In the genomic region with DNA sequence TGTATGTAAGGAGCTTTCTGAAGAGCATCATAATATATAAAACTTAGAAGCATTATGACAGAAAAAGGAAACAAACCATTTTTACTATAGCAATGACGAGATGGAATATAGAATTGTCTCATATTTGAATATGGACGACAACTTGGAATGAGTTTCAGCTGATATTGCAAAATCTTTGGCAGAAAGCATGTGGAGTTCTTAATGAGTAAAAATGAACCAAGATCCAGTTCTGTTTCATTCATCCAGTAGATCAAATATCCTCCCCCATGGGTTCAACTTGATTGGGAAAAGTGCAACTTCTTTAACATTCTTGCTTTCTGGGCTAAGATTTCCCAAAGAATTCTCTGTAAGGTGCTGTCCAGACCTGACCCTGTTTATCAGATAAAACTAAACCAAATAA, we compare ENCODE assay signal across 23 cellular contexts.
DNase-seq lines count a peak whose midpoint lies in the region; ATAC-seq and TF ChIP-seq lines count a peak whose summit lies in the region.
"Had no signal": no experiment of that assay in that cellular context is flagged by ENCODE, and none has a peak within 500 bp of the region (broad histone marks: within the 10 kb centered on the region; RNA-seq: fewer than 3 reads in every experiment).

No MANE protein-coding gene starts in this region.

- TF ChIP-seq CTCF in IMR-90 (conservative IDR thresholded peaks at IDR 0.05; ENCODE audit: low read depth, low read length) (no peak), MCF 10A (IDR thresholded peaks at IDR 0.05; ENCODE audit: unreplicated experiment) (no peak), fibroblast of the aortic adventitia (IDR thresholded peaks at IDR 0.05; ENCODE audit: insufficient read depth, low read length) (no peak), smooth muscle cell (IDR thresholded peaks at IDR 0.05; ENCODE audit: borderline replicate concordance, insufficient read depth, poor library complexity, severe bottlenecking) (no peak), gastroesophageal sphincter (IDR thresholded peaks at IDR 0.05) (no peak), upper lobe of left lung (IDR thresholded peaks at IDR 0.05) (no peak)

- in situ Hi-C loops in IMR-90 (cut with MboI; ENCODE audit: low sequenced_read_pairs) = loop anchor here (5.0 to 25.0 kb wide), 4 partner anchors 48 to 1150 kb away; a partner anchor contains a TSS

- H3K36me3 ChIP-seq in IMR-90 (ENCODE audit: control insufficient read depth, insufficient read depth, low read length) = no peaks in the 10 kb centered on the region
- no peaks in the 10 kb centered on the region for H3K36me3 ChIP-seq in smooth muscle cell (ENCODE audit: low read depth)
- H3K36me3 ChIP-seq in gastroesophageal sphincter = no peaks in the 10 kb centered on the region
- no peaks in the 10 kb centered on the region for H3K36me3 ChIP-seq in upper lobe of left lung
- H3K36me3 ChIP-seq: cardiac muscle cell, right atrium auricular region, stomach had no signal

- peak overlapping the region; percentile 75; the same call in 1 of the 2 replicates for H3K14ac ChIP-seq in IMR-90 (replicated peaks; ENCODE audit: low read depth, low read length)

- no peak overlapping the region for H3K27ac Mint-ChIP-seq in MCF 10A (ENCODE audit: low read depth, unreplicated experiment)
- H3K27ac Mint-ChIP-seq: activated B cell treated with CpG ODN at 0.5 μM for 24 hours; activated CD4-positive, alpha-beta memory T cell treated with anti-CD3 and anti-CD28 coated beads for 36 hours; dendritic cell treated with granulocyte-macrophage colony-stimulating factor and Interleukin-4, amounts not matched to agents 40 ng/mL and 50 ng/mL, for 4 days had no signal

- no peak for TF ChIP-seq RAD21 in IMR-90 (IDR thresholded peaks at IDR 0.05; ENCODE audit: low read length)

- H3K4me2 ChIP-seq in IMR-90 (ENCODE audit: low read depth, low read length) (no peak overlapping the region), smooth muscle cell (no peak overlapping the region)

- no peaks in the 10 kb centered on the region for H3K36me3 Mint-ChIP-seq in MCF 10A (ENCODE audit: insufficient read depth, unreplicated experiment)
- H3K36me3 Mint-ChIP-seq: activated CD4-positive, alpha-beta memory T cell treated with anti-CD3 and anti-CD28 coated beads for 36 hours had no signal

- TF ChIP-seq EP300 in gastroesophageal sphincter (IDR thresholded peaks at IDR 0.05) (no peak), upper lobe of left lung (IDR thresholded peaks at IDR 0.05) (no peak)

- peak overlapping the region; percentile 22; the same call in 1 of the 2 replicates for H3K23ac ChIP-seq in IMR-90 (ENCODE audit: low read depth, low read length)

- H2BK5ac ChIP-seq in IMR-90 (ENCODE audit: low read depth, low read length, poor library complexity, severe bottlenecking) = peak overlapping the region; percentile 99

- peak overlapping the region; percentile 83; the same call in 1 of the 2 replicates for H4K5ac ChIP-seq in IMR-90 (ENCODE audit: low read depth, low read length)

- DNase-seq in IMR-90 (no peak), MCF 10A (ENCODE audit: unreplicated experiment) (peak; percentile 18), fibroblast of the aortic adventitia (ENCODE audit: low read depth) (peak; percentile 57), smooth muscle cell (lab: John Stamatoyannopoulos, UW; ENCODE audit: unreplicated experiment) (no peak), H4 (ENCODE audit: low spot score) (no peak), NCI-H69 (lab: John Stamatoyannopoulos, UW) (no peak), upper lobe of left lung (no peak)
- DNase-seq: activated B cell treated with CpG ODN at 0.5 μM for 24 hours; activated CD4-positive, alpha-beta memory T cell treated with anti-CD3 and anti-CD28 coated beads for 36 hours; DMS 273 treated with DMSO at 0.1 percent for 48 hours; NCI-H146; NCI-H510A treated with DMSO at 0.1 percent for 48 hours; nucleus accumbens; stimulated activated CD4-positive, alpha-beta T cell treated with anti-CD3 and anti-CD28 coated beads, Interleukin-15, amount 100 ng/mL, for 24 hours; stomach; T-helper 9 cell had no signal

- H3K79me2 ChIP-seq in smooth muscle cell (ENCODE audit: low read depth) = peaks cover 7% of the 10 kb centered on the region

- POLR2A ChIA-PET in IMR-90 (lab: Charles Lee; ENCODE audit: unreplicated experiment) (no interaction called here), MCF 10A (lab: Yijun Ruan, JAX) (interaction anchor here (1.3 kb wide), 1 partner anchor 22 kb away, joined by 3 read pairs; no protein-coding TSS in a partner anchor)

- H3K4me3 Mint-ChIP-seq in MCF 10A (ENCODE audit: unreplicated experiment) = no peak overlapping the region
- H3K4me3 Mint-ChIP-seq: activated B cell treated with CpG ODN at 0.5 μM for 24 hours; activated CD4-positive, alpha-beta memory T cell treated with anti-CD3 and anti-CD28 coated beads for 36 hours; dendritic cell treated with granulocyte-macrophage colony-stimulating factor and Interleukin-4, amounts not matched to agents 40 ng/mL and 50 ng/mL, for 4 days had no signal

- 0 out of 2 replicates have a peak overlapping the region, but pooled peaks have one; percentile 9 for H3K56ac ChIP-seq in IMR-90 (ENCODE audit: extremely low read depth, insufficient read depth, low read length)

- H3K9me3 ChIP-seq in IMR-90 (ENCODE audit: control insufficient read depth, insufficient read depth, low read length) (no peaks in the 10 kb centered on the region), smooth muscle cell (replicated peaks; ENCODE audit: low read depth) (no peaks in the 10 kb centered on the region), gastroesophageal sphincter (no peaks in the 10 kb centered on the region), upper lobe of left lung (no peaks in the 10 kb centered on the region)
- H3K9me3 ChIP-seq: right atrium auricular region, stomach had no signal

- peak overlapping the region; percentile 39 to 87; a peak in 3 of 4 replicates for H4K8ac ChIP-seq in IMR-90 (ENCODE audit: low read depth in 2 of 2, low read length in 2 of 2)

- peak overlapping the region; percentile 95; the same call in 1 of the 2 replicates for H3K18ac ChIP-seq in IMR-90 (ENCODE audit: low read depth, low read length)

- H2BK120ac ChIP-seq in IMR-90 (ENCODE audit: low read depth, low read length) = peak overlapping the region; percentile 96

- no CpG with 5 or more reads among the region's 2 CpGs for WGBS in IMR-90 (ENCODE audit: extremely low coverage in 2 of 2, insufficient read length in 1 of 2), 2 experiments
- WGBS in smooth muscle cell (ENCODE audit: low lambda C conversion rate) = 97% methylated on average over 2 of the region's 2 CpGs
- 68 to 72% methylated on average over 2 of the region's 2 CpGs for WGBS in gastroesophageal sphincter (ENCODE audit: low coverage in 1 of 2), 2 donors
- WGBS in upper lobe of left lung, 2 donors = 58 to 65% methylated on average over 2 of the region's 2 CpGs

- TF ChIP-seq POLR2A in IMR-90 (IDR thresholded peaks at IDR 0.05; ENCODE audit: low read depth, low read length) (no peak), gastroesophageal sphincter (IDR thresholded peaks at IDR 0.05) (no peak), upper lobe of left lung (IDR thresholded peaks at IDR 0.05) (no peak)

- no TSS peak for BruUV-seq in IMR-90 (replicated peaks; lab: Mats Ljungman, UMichigan)
- no TSS peak for BruUV-seq in MCF 10A (replicated peaks; lab: Mats Ljungman, UMichigan)

- H2AK9ac ChIP-seq in IMR-90 (replicated peaks; ENCODE audit: low read depth, low read length, poor library complexity) = no peak overlapping the region

- peak overlapping the region; percentile 61; the same call in 1 of the 2 replicates for H3K4ac ChIP-seq in IMR-90 (ENCODE audit: low read depth, low read length)

- H3K27me3 ChIP-seq in IMR-90 (ENCODE audit: control insufficient read depth, insufficient read depth, low read length) (no peaks in the 10 kb centered on the region), smooth muscle cell (ENCODE audit: low read depth) (no peaks in the 10 kb centered on the region), gastroesophageal sphincter (no peaks in the 10 kb centered on the region), upper lobe of left lung (no peaks in the 10 kb centered on the region)
- H3K27me3 ChIP-seq: cardiac muscle cell, right atrium auricular region, stomach had no signal

- peaks cover 4% of the 10 kb centered on the region for H3K9me1 ChIP-seq in IMR-90 (ENCODE audit: insufficient read depth, low read length)

- H3F3A ChIP-seq in smooth muscle cell (ENCODE audit: low read depth) = peaks cover 7% of the 10 kb centered on the region

- peak overlapping the region; percentile 27; the same call in 1 of the 2 replicates for H3K9ac ChIP-seq in IMR-90 (ENCODE audit: low read depth, low read length)
- H3K9ac ChIP-seq in smooth muscle cell (ENCODE audit: low read depth) = no peak overlapping the region

- no peaks in the 10 kb centered on the region for H3K79me1 ChIP-seq in IMR-90 (ENCODE audit: low read depth in 1 of 2, low read length in 2 of 2)

- H4K20me1 ChIP-seq in IMR-90 (ENCODE audit: insufficient read depth, low read length) = no peaks in the 10 kb centered on the region
- no peaks in the 10 kb centered on the region for H4K20me1 ChIP-seq in smooth muscle cell (ENCODE audit: low read depth)

- H2BK15ac ChIP-seq in IMR-90 (ENCODE audit: low read depth, low read length) = peak overlapping the region; percentile 55; the same call in 1 of the 3 replicates

- H4K91ac ChIP-seq in IMR-90 (ENCODE audit: insufficient read depth, low read depth, low read length) = peak overlapping the region; percentile 76; the same call in 1 of the 2 replicates

- no peak for ATAC-seq in IMR-90 (ENCODE audit: low read depth)
- no peak for ATAC-seq in gastroesophageal sphincter
- ATAC-seq in upper lobe of left lung (ENCODE audit: low FRiP score in 2 of 2) = no peak
- ATAC-seq: K562 had no signal

- H2BK20ac ChIP-seq in IMR-90 (ENCODE audit: low read depth, low read length) = peak overlapping the region; percentile 91

- CTCF ChIA-PET in IMR-90 (lab: Yijun Ruan, JAX) = no interaction called here
- CTCF ChIA-PET in MCF 10A (lab: Yijun Ruan, JAX) = interaction anchor here (0.7 to 2.0 kb wide), 3 partner anchors 54 to 802 kb away, joined by 3 to 8 read pairs (median 4); no protein-coding TSS in a partner anchor

- peaks cover 19% of the 10 kb centered on the region for H3K4me1 Mint-ChIP-seq in MCF 10A (ENCODE audit: insufficient read depth, unreplicated experiment)
- H3K4me1 Mint-ChIP-seq: activated B cell treated with CpG ODN at 0.5 μM for 24 hours had no signal

- H3K27me3 Mint-ChIP-seq in MCF 10A (ENCODE audit: insufficient read depth, unreplicated experiment) = no peaks in the 10 kb centered on the region
- H3K27me3 Mint-ChIP-seq: activated B cell treated with CpG ODN at 0.5 μM for 24 hours; activated CD4-positive, alpha-beta memory T cell treated with anti-CD3 and anti-CD28 coated beads for 36 hours; dendritic cell treated with granulocyte-macrophage colony-stimulating factor and Interleukin-4, amounts not matched to agents 40 ng/mL and 50 ng/mL, for 4 days had no signal

- intact Hi-C loops in IMR-90 (cut with micrococcal nuclease) = loop anchor here (5.0 kb wide), 1 partner anchor 717 kb away; no protein-coding TSS in a partner anchor
- intact Hi-C loops in MCF 10A (cut with micrococcal nuclease) = loop anchor here (5.0 kb wide), 2 partner anchors 322 to 1157 kb away; no protein-coding TSS in a partner anchor

- dilution Hi-C loops in IMR-90 (cut with HindIII; ENCODE audit: low sequenced_read_pairs, unreplicated experiment) = no loop called here

- H3K4me3 ChIP-seq in IMR-90 (ENCODE audit: insufficient read depth, low read depth, low read length) (no peak overlapping the region), fibroblast of the aortic adventitia (ENCODE audit: low read depth, low read length) (no peak overlapping the region), smooth muscle cell (no peak overlapping the region), gastroesophageal sphincter (no peak overlapping the region), upper lobe of left lung (no peak overlapping the region)
- H3K4me3 ChIP-seq: cardiac muscle cell, K562, lung, right atrium auricular region, stomach had no signal

- no peaks in the 10 kb centered on the region for H3K9me3 Mint-ChIP-seq in MCF 10A (ENCODE audit: unreplicated experiment)
- H3K9me3 Mint-ChIP-seq: activated B cell treated with CpG ODN at 0.5 μM for 24 hours; activated CD4-positive, alpha-beta memory T cell treated with anti-CD3 and anti-CD28 coated beads for 36 hours; dendritic cell treated with granulocyte-macrophage colony-stimulating factor and Interleukin-4, amounts not matched to agents 40 ng/mL and 50 ng/mL, for 4 days had no signal

- H2AFZ ChIP-seq in IMR-90 (replicated peaks; ENCODE audit: low read length, poor library complexity) (no peak overlapping the region), smooth muscle cell (ENCODE audit: low read depth) (peak overlapping the region; percentile 46)

- H3K4me1 ChIP-seq in IMR-90 (ENCODE audit: control insufficient read depth, insufficient read depth, low read length) = peaks cover 15% of the 10 kb centered on the region
- peaks cover 36% of the 10 kb centered on the region for H3K4me1 ChIP-seq in smooth muscle cell (ENCODE audit: low read depth)
- peaks cover 0 to 42% (median 2%) of the 10 kb centered on the region in 3 donors for H3K4me1 ChIP-seq in gastroesophageal sphincter
- peaks cover 0 to 5% (median 2%) of the 10 kb centered on the region in 4 donors for H3K4me1 ChIP-seq in upper lobe of left lung
- H3K4me1 ChIP-seq: right atrium auricular region had no signal

- 0 out of 2 replicates have a peak overlapping the region, but pooled peaks have one; percentile 44 for H2AK5ac ChIP-seq in IMR-90 (ENCODE audit: low read depth, low read length)

- H3K27ac ChIP-seq in IMR-90 (ENCODE audit: insufficient read depth, low read length) (no peak overlapping the region), smooth muscle cell (ENCODE audit: low read depth) (peak overlapping the region; percentile 67), gastroesophageal sphincter (peak overlapping the region in 2 of 4 donors; percentile 38 to 52), upper lobe of left lung (no peak overlapping the region)
- H3K27ac ChIP-seq: cardiac muscle cell, right atrium auricular region, RWPE1, stomach had no signal

Comparison
In these comparisons a context has a peak if more than half of its experiments do, and no peak if none do; other contexts are left out.
1. DNase-seq: peak in MCF 10A (single experiment) and fibroblast of the aortic adventitia (single experiment); none in IMR-90 (single experiment), smooth muscle cell (single experiment), H4 (single experiment), NCI-H69 (single experiment) and upper lobe of left lung (0 of 2).